27 cellular contexts compared by ENCODE assay signal in genomic region chr16:68386628-68387027, GRCh38.
A peak's percentile ranks its signal among the peaks of the same experiment; 100 is the strongest.
DNase-seq lines count a peak whose midpoint lies in the region; ATAC-seq, FAIRE-seq and TF ChIP-seq lines count a peak whose summit lies in the region.
"Had no signal": no experiment of that assay in that cellular context is flagged by ENCODE, and none has a peak within 500 bp of the region (broad histone marks: within the 10 kb centered on the region; RNA-seq: fewer than 3 reads in every experiment).

No MANE protein-coding gene starts in this region.

- CTCF ChIA-PET in Caco-2 (lab: Charles Lee): interaction anchor here (0.8 kb wide), 1 partner anchor 61 kb away, joined by 3 read pairs; the partner anchor contains the start of gene SMPD3
- CTCF ChIA-PET in mammary epithelial cell (lab: Charles Lee; ENCODE audit: low non-redundant PET): no interaction called here

- TF ChIP-seq CTCF in Caco-2 (IDR thresholded peaks at IDR 0.05; ENCODE audit: insufficient read depth in 1 of 2, low read depth in 1 of 2, low read length in 1 of 2, severe bottlenecking in 1 of 2, unreplicated experiment in 1 of 2): no peak
- no peak for TF ChIP-seq CTCF in testis (IDR thresholded peaks at IDR 0.05)
- TF ChIP-seq CTCF in mammary epithelial cell (conservative IDR thresholded peaks at IDR 0.05 in 1 of 2, IDR thresholded peaks at IDR 0.05 in 1 of 2; ENCODE audit: extremely low read depth in 1 of 2, insufficient read depth in 1 of 2, low read depth in 1 of 2, low read length in 2 of 2): no peak

- 20 to 56% (median 40%) methylated on average over 14 of the region's 14 CpGs for WGBS in small intestine, 3 donors
- 74 to 91% methylated on average over 4 to 14 of the region's 14 CpGs for WGBS in testis, 2 donors
- 74% methylated on average over 10 of the region's 14 CpGs for WGBS in mammary epithelial cell (ENCODE audit: low coverage, missing lambda C conversion rate)

- H3K27ac Mint-ChIP-seq in Caco-2 (ENCODE audit: unreplicated experiment): peak overlapping the region; percentile 73
- H3K27ac Mint-ChIP-seq: activated naive CD8-positive, alpha-beta T cell treated with anti-CD3 and anti-CD28 coated beads, Interleukin-2, amount 50 U/mL, for 24 hours had no signal

- H3K27ac ChIP-seq in small intestine (ENCODE audit: low read depth in 1 of 2, low read length in 1 of 2) (peak overlapping the region; percentile 98 to 99), testis (no peak overlapping the region), mammary epithelial cell (ENCODE audit: insufficient read depth, low read depth, low read length) (no peak overlapping the region)
- H3K27ac ChIP-seq: BLaER1 treated with 17β-estradiol and CSF1 and Interleukin-3, amounts not matched to agents 10 nM and 100 nM; gastrocnemius medialis; neutrophil; SK-N-MC; thoracic aorta had no signal

- H3K27me3 ChIP-seq in Caco-2 (replicated peaks; ENCODE audit: control insufficient read depth, insufficient read depth, low read length) (no peaks in the 10 kb centered on the region), small intestine (ENCODE audit: control insufficient read depth in 2 of 2, insufficient read depth in 2 of 2, low read length in 2 of 2) (no peaks in the 10 kb centered on the region), testis (no peaks in the 10 kb centered on the region), mammary epithelial cell (ENCODE audit: insufficient read depth, low read length) (no peaks in the 10 kb centered on the region)
- H3K27me3 ChIP-seq: BLaER1 treated with 17β-estradiol and CSF1 and Interleukin-3, amounts not matched to agents 10 nM and 100 nM; gastrocnemius medialis; neutrophil had no signal

- H3K9me3 Mint-ChIP-seq in Caco-2 (ENCODE audit: unreplicated experiment): no peaks in the 10 kb centered on the region
- H3K9me3 Mint-ChIP-seq: activated naive CD8-positive, alpha-beta T cell treated with anti-CD3 and anti-CD28 coated beads, Interleukin-2, amount 50 U/mL, for 24 hours; activated T-cell treated with anti-CD3 and anti-CD28 coated beads, Interleukin-2, amount 50 U/mL, for 4 hours had no signal

- ATAC-seq in left colon: peak; percentile 82
- ATAC-seq: activated T-cell treated with anti-CD3 and anti-CD28 coated beads, Interleukin-2, amount 50 U/mL, for 4 hours; gastrocnemius medialis had no signal

- H2AFZ ChIP-seq in mammary epithelial cell (ENCODE audit: low read depth, low read length): no peak overlapping the region

- H3K79me2 ChIP-seq in mammary epithelial cell (ENCODE audit: insufficient read depth, low read length): no peaks in the 10 kb centered on the region

- no peak overlapping the region for H3K4me2 ChIP-seq in mammary epithelial cell (ENCODE audit: insufficient read depth, low read depth, low read length)
- H3K4me2 ChIP-seq: BLaER1 treated with 17β-estradiol and CSF1 and Interleukin-3, amounts not matched to agents 10 nM and 100 nM had no signal

- TF ChIP-seq POLR2A in testis (IDR thresholded peaks at IDR 0.05): no peak

- H3K9me3 ChIP-seq in Caco-2 (no peaks in the 10 kb centered on the region), small intestine (ENCODE audit: control insufficient read depth, low read depth) (no peaks in the 10 kb centered on the region), testis (no peaks in the 10 kb centered on the region), mammary epithelial cell (replicated peaks; ENCODE audit: insufficient read depth, low read length) (no peaks in the 10 kb centered on the region)
- H3K9me3 ChIP-seq: BLaER1 treated with 17β-estradiol and CSF1 and Interleukin-3, amounts not matched to agents 10 nM and 100 nM; gastrocnemius medialis; neutrophil; thoracic aorta had no signal

- FAIRE-seq in small intestine (lab: Jason Lieb, UNC): no peak
- FAIRE-seq: GM19239 had no signal

- H3K4me1 ChIP-seq in Caco-2: peaks cover 15% of the 10 kb centered on the region
- H3K4me1 ChIP-seq in small intestine (ENCODE audit: control insufficient read depth in 2 of 2, insufficient read depth in 1 of 2, low read depth in 1 of 2, low read length in 1 of 2): peaks cover 0 to 7% of the 10 kb centered on the region in 2 donors
- no peaks in the 10 kb centered on the region for H3K4me1 ChIP-seq in testis
- H3K4me1 ChIP-seq in mammary epithelial cell (ENCODE audit: insufficient read depth, low read length): no peaks in the 10 kb centered on the region

- BruUV-seq in Caco-2 (replicated peaks; lab: Mats Ljungman, UMichigan) (no TSS peak), mammary epithelial cell (replicated peaks; lab: Mats Ljungman, UMichigan) (no TSS peak)

- peaks cover 7% of the 10 kb centered on the region for H3K4me1 Mint-ChIP-seq in Caco-2 (ENCODE audit: low read depth, unreplicated experiment)

- in situ Hi-C loops in mammary epithelial cell (cut with MboI; ENCODE audit: low sequenced_read_pairs in 2 of 2): loop anchor here in 1 of 2 donors (25.0 kb wide), 1 partner anchor 126 kb away; no protein-coding TSS in a partner anchor

- DNase-seq in Caco-2 (peak; percentile 54 to 82), LoVo (ENCODE audit: low spot score) (peak; percentile 62), left colon (peak; percentile 92 to 95), small intestine (peak; percentile 98), testis (no peak), mammary epithelial cell (no peak), NCI-H226 (no peak)
- DNase-seq: activated CD4-positive, alpha-beta T cell treated with anti-CD3 and anti-CD28 coated beads for 4 hours; activated naive CD8-positive, alpha-beta T cell treated with anti-CD3 and anti-CD28 coated beads, Interleukin-2, amount 50 U/mL, for 24 hours; activated T-cell treated with anti-CD3 and anti-CD28 coated beads, Interleukin-2, amount 50 U/mL, for 4 hours; central memory CD4-positive, alpha-beta T cell; COR-L47; dermis blood vessel endothelial cell; DMS79 treated with DMSO at 0.1 percent for 48 hours; gastrocnemius medialis; GF-D8; NCI-H1105; NCI-H2029; NCI-H2227 treated with DMSO at 0.1 percent for 48 hours; NCI-H69; RPMI8226; stimulated activated naive CD4-positive, alpha-beta T cell had no signal

- H3K4me3 ChIP-seq in Caco-2 (ENCODE audit: low read depth, low read length) (no peak overlapping the region), small intestine (ENCODE audit: low read depth in 1 of 2, low read length in 2 of 2) (peak overlapping the region in 1 of 2 donors; percentile 55), testis (no peak overlapping the region), mammary epithelial cell (replicated peaks in 1 of 3; ENCODE audit: insufficient read depth in 1 of 3, low read depth in 2 of 3, low read length in 3 of 3) (no peak overlapping the region)
- H3K4me3 ChIP-seq: BLaER1 treated with 17β-estradiol and CSF1 and Interleukin-3, amounts not matched to agents 10 nM and 100 nM; gastrocnemius medialis; SK-N-MC; thoracic aorta had no signal

- intact Hi-C loops in Caco-2 (cut with micrococcal nuclease; ENCODE audit: unreplicated experiment): no loop called here
- intact Hi-C loops in left colon (cut with DNase I, micrococcal nuclease): no loop called here
- intact Hi-C loops in testis (cut with DNase I; ENCODE audit: low total_unique reads): no loop called here
- intact Hi-C loops in mammary epithelial cell (cut with micrococcal nuclease): no loop called here

- POLR2A ChIA-PET in Caco-2 (lab: Charles Lee): interaction anchor here (1.6 kb wide), 1 partner anchor 59 kb away, joined by 3 read pairs; no protein-coding TSS in a partner anchor

- H4K20me1 ChIP-seq in mammary epithelial cell (ENCODE audit: insufficient read depth, low read length): no peaks in the 10 kb centered on the region

- no peak overlapping the region for H3K4me3 Mint-ChIP-seq in Caco-2 (ENCODE audit: unreplicated experiment)
- H3K4me3 Mint-ChIP-seq: activated naive CD8-positive, alpha-beta T cell treated with anti-CD3 and anti-CD28 coated beads, Interleukin-2, amount 50 U/mL, for 24 hours; activated T-cell treated with anti-CD3 and anti-CD28 coated beads, Interleukin-2, amount 50 U/mL, for 4 hours had no signal

- H3K36me3 ChIP-seq in Caco-2 (ENCODE audit: control insufficient read depth, insufficient read depth, low read length) (no peaks in the 10 kb centered on the region), small intestine (ENCODE audit: control insufficient read depth in 2 of 2, insufficient read depth in 2 of 2, low read length in 2 of 2) (peaks cover 0 to 2% of the 10 kb centered on the region in 2 donors), testis (ENCODE audit: low read depth, missing control alignments) (no peaks in the 10 kb centered on the region), mammary epithelial cell (ENCODE audit: insufficient read depth, low read length) (no peaks in the 10 kb centered on the region)
- H3K36me3 ChIP-seq: BLaER1 treated with 17β-estradiol and CSF1 and Interleukin-3, amounts not matched to agents 10 nM and 100 nM; gastrocnemius medialis; neutrophil; thoracic aorta had no signal

- dilution Hi-C loops in mammary epithelial cell (cut with HindIII; ENCODE audit: low sequenced_read_pairs): no loop called here

- no peaks in the 10 kb centered on the region for H3K27me3 Mint-ChIP-seq in Caco-2 (ENCODE audit: insufficient read depth, unreplicated experiment)
- H3K27me3 Mint-ChIP-seq: activated naive CD8-positive, alpha-beta T cell treated with anti-CD3 and anti-CD28 coated beads, Interleukin-2, amount 50 U/mL, for 24 hours had no signal

- H3K9ac ChIP-seq in mammary epithelial cell (ENCODE audit: insufficient read depth, low read length): no peak overlapping the region
- H3K9ac ChIP-seq: BLaER1 treated with 17β-estradiol and CSF1 and Interleukin-3, amounts not matched to agents 10 nM and 100 nM had no signal

- H3K36me3 Mint-ChIP-seq in Caco-2 (ENCODE audit: insufficient read depth, unreplicated experiment): peaks cover 4% of the 10 kb centered on the region

Comparison
In these comparisons a context has a peak if more than half of its experiments do, and no peak if none do; other contexts are left out.
1. DNase-seq: peak in Caco-2 (2 of 2), LoVo (single experiment), left colon (2 of 2) and small intestine (single experiment); none in testis (single experiment), mammary epithelial cell (single experiment) and NCI-H226 (single experiment).
2. H3K27ac ChIP-seq: peak in small intestine (2 of 2); none in testis (0 of 2) and mammary epithelial cell (single experiment).